In the genomic region with DNA sequence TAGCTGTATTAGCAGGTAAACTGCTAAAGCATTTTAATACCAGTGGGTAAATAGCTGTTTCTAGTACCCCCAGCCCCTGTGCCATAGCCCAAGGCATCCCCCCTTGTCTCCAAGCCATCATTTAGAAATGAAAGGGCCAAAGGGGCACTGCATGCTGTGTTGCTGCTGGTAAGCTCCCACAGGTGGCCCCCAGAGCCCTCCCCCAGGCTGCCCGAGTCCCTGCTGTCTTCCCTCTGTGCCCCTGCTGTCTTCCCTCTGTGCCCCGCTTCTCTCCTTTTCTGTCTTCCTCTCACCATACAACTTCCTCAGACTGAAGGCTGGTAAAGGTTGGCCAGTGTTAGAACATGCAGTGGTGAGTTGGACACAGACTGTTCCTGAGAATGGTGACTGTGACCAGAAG, we compare ENCODE assay signal across 1 cellular context.
TF ChIP-seq lines count a peak whose summit lies in the region.

No MANE protein-coding gene starts in this region.

TF ChIP-seq in WTC11, 78 proteins besides CTCF, POLR2A, EP300 and RAD21 (continued from another document):
- TF ChIP-seq, protein P1, sequence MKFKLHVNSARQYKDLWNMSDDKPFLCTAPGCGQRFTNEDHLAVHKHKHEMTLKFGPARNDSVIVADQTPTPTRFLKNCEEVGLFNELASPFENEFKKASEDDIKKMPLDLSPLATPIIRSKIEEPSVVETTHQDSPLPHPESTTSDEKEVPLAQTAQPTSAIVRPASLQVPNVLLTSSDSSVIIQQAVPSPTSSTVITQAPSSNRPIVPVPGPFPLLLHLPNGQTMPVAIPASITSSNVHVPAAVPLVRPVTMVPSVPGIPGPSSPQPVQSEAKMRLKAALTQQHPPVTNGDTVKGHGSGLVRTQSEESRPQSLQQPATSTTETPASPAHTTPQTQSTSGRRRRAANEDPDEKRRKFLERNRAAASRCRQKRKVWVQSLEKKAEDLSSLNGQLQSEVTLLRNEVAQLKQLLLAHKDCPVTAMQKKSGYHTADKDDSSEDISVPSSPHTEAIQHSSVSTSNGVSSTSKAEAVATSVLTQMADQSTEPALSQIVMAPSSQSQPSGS (CRISPR knock-in tag; IDR thresholded peaks at IDR 0.05; ENCODE audit: borderline replicate concordance, low read depth) = no peak
- TF ChIP-seq, protein P2, sequence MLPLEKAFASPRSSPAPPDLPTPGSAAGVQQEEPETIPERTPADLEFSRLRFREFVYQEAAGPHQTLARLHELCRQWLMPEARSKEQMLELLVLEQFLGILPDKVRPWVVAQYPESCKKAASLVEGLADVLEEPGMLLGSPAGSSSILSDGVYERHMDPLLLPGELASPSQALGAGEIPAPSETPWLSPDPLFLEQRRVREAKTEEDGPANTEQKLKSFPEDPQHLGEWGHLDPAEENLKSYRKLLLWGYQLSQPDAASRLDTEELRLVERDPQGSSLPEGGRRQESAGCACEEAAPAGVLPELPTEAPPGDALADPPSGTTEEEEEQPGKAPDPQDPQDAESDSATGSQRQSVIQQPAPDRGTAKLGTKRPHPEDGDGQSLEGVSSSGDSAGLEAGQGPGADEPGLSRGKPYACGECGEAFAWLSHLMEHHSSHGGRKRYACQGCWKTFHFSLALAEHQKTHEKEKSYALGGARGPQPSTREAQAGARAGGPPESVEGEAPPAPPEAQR (CRISPR knock-in tag; IDR thresholded peaks at IDR 0.05) = no peak
